Comparison of ENCODE assay signal across 8 cellular contexts in genomic region chr2:159904565-159905281, GRCh38. TPM values are rescaled to one million over a fixed set of nuclear protein-coding genes. Genes with fewer than 3 reads are reported as not detected.
DNase-seq lines count a peak whose midpoint lies in the region; TF ChIP-seq lines count a peak whose summit lies in the region.

Gene LY75 (minus strand): TSS chr2:159904756.

- intact Hi-C loops in stomach (cut with DNase I; ENCODE audit: low total_unique reads): no loop called here

- H3K4me1 ChIP-seq in fibroblast of lung (ENCODE audit: control insufficient read depth, extremely low read depth, insufficient read depth, low read length): peaks cover 3% of the 10 kb centered on the region
- H3K4me1 ChIP-seq in stomach: peaks cover 6 to 31% (median 16%) of the 10 kb centered on the region in 4 donors

- H3K9me3 Mint-ChIP-seq in neural crest cell: peaks cover 3% of the 10 kb centered on the region

- H3K27ac Mint-ChIP-seq in neural crest cell (ENCODE audit: unreplicated experiment): no peak within 1 kb of the TSS

- DNase-seq in GM12865 (ENCODE audit: low read depth) (peak; percentile 93), H7 (peak; percentile 95), NB4 (ENCODE audit: low read depth) (peak; percentile 93), fibroblast of lung (ENCODE audit: low read depth in 2 of 2) (no peak), neural crest cell (ENCODE audit: low read depth, low spot score) (peak; percentile 16), stomach (peak; percentile 85), DMS79 treated with DMSO at 0.1 percent for 48 hours (lab: John Stamatoyannopoulos, UW) (no peak)
- DNase-seq in activated CD8-positive, alpha-beta memory T cell treated with anti-CD3 and anti-CD28 coated beads, Interleukin-2, amount 50 U/mL, for 48 hours: peak; percentile 90

- peaks cover 9% of the 10 kb centered on the region for H3K4me1 Mint-ChIP-seq in neural crest cell

- no peaks in the 10 kb centered on the region for H4K20me1 ChIP-seq in fibroblast of lung (ENCODE audit: control insufficient read depth, extremely low read depth, insufficient read depth, low read length)

- TF ChIP-seq POLR2A in NB4 (IDR thresholded peaks at IDR 0.05; ENCODE audit: extremely low read depth, insufficient read length) (peak; percentile 58), stomach (IDR thresholded peaks at IDR 0.05) (no peak)

- H3K4me3 ChIP-seq in GM12865 (ENCODE audit: low read depth, low read length) (peak within 1 kb of the TSS; percentile 79), H7 (ENCODE audit: insufficient read depth, low read depth, low read length) (peak within 1 kb of the TSS; percentile 76), NB4 (ENCODE audit: low read depth, low read length) (peak within 1 kb of the TSS; percentile 69), fibroblast of lung (replicated peaks in 1 of 4; ENCODE audit: control extremely low read depth in 1 of 4, insufficient read depth in 1 of 4, low read depth in 3 of 4, low read length in 4 of 4) (peak within 1 kb of the TSS; percentile 28 to 55 (median 42)), stomach (peak within 1 kb of the TSS; percentile 48 to 80 (median 60))

- no peaks in the 10 kb centered on the region for H3K36me3 Mint-ChIP-seq in neural crest cell (ENCODE audit: low read depth)

- H3K27me3 ChIP-seq in H7 (ENCODE audit: control insufficient read depth, insufficient read depth, low read length) (peaks cover 24% of the 10 kb centered on the region), fibroblast of lung (ENCODE audit: control insufficient read depth, insufficient read depth, low read length) (peaks cover 12% of the 10 kb centered on the region), stomach (peaks cover 3 to 10% (median 6%) of the 10 kb centered on the region in 3 donors)

- no peak within 1 kb of the TSS for H3K9ac ChIP-seq in fibroblast of lung (ENCODE audit: insufficient read depth, low read length)

- H3K79me2 ChIP-seq in fibroblast of lung (ENCODE audit: control insufficient read depth, insufficient read depth, low read length): no peaks in the 10 kb centered on the region

- no peak within 1 kb of the TSS for H3K27ac ChIP-seq in fibroblast of lung (ENCODE audit: insufficient read depth, low read length)
- peak within 1 kb of the TSS; percentile 44 to 79 (median 73) for H3K27ac ChIP-seq in stomach

- 4 to 11% (median 6%) methylated on average over 4 to 56 of the region's 56 CpGs for WGBS in stomach, 5 donors

- H3K27me3 Mint-ChIP-seq in neural crest cell (ENCODE audit: low read depth): peaks cover 65% of the 10 kb centered on the region

- H3K4me3 Mint-ChIP-seq in neural crest cell: peak within 1 kb of the TSS; percentile 28

- H3K36me3 ChIP-seq in H7 (replicated peaks; ENCODE audit: control insufficient read depth, insufficient read depth, low read length) (no peaks in the 10 kb centered on the region), fibroblast of lung (ENCODE audit: control insufficient read depth, insufficient read depth, low read length) (no peaks in the 10 kb centered on the region), stomach (no peaks in the 10 kb centered on the region)

- H2AFZ ChIP-seq in fibroblast of lung (ENCODE audit: low read length): peak within 1 kb of the TSS; percentile 89

- TF ChIP-seq CTCF in GM12865 (IDR thresholded peaks at IDR 0.05; ENCODE audit: insufficient read depth, low read depth, low read length, missing control alignments) (no peak), NB4 (IDR thresholded peaks at IDR 0.05; ENCODE audit: low read depth, low read length) (no peak), fibroblast of lung (conservative IDR thresholded peaks at IDR 0.05 in 1 of 2, IDR thresholded peaks at IDR 0.05 in 1 of 2; ENCODE audit: low read depth in 1 of 2, low read length in 2 of 2) (no peak), neural crest cell (conservative IDR thresholded peaks at IDR 0.05) (no peak), stomach (IDR thresholded peaks at IDR 0.05) (no peak)

- TF ChIP-seq EP300 in stomach (IDR thresholded peaks at IDR 0.05): no peak

- H3K9me3 ChIP-seq in fibroblast of lung (ENCODE audit: control insufficient read depth, insufficient read depth, low read depth, low read length) (no peaks in the 10 kb centered on the region), stomach (no peaks in the 10 kb centered on the region)

- peak within 1 kb of the TSS; percentile 86 for H3K4me2 ChIP-seq in fibroblast of lung (ENCODE audit: extremely low read depth, insufficient read depth, low read length)

RNA-seq across cellular contexts. Expression of gene LY75, which starts in this region (rescaled TPM):
- 0.81 and 1.1 TPM in 2 replicates for total RNA-seq in H7 (2014; rRNA removed; shearing (Covaris generic))
- 3.6 and 4.1 TPM in 2 replicates for total RNA-seq in fibroblast of lung
- 0.76 and 1.00 TPM in 2 replicates for polyA plus RNA-seq in fibroblast of lung
- 0.21 and 0.65 TPM in 2 replicates for polyA plus RNA-seq in fibroblast of lung (2012)
- polyA minus RNA-seq in fibroblast of lung (ENCODE audit: low replicate concordance): 0.19 TPM in 1 of 2 replicates, not detected in the other
- 0.23 TPM in 1 of 2 replicates, not detected in the other for total RNA-seq in neural crest cell
- 10 to 100 TPM in 2 of 5 donors, 1 to 10 TPM in 2, not detected in 1; 4.5 to 26.8 (median 12.9) TPM for total RNA-seq in stomach
- 1 to 10 TPM; 1.4 to 4.3 (median 3.1) TPM for polyA plus RNA-seq in stomach

Comparison
In these comparisons a context has a peak if more than half of its experiments do, and no peak if none do; other contexts are left out.
1. Peak in DNase-seq in neural crest cell; RNA of the gene not detected or under 1 TPM.
2. DNase-seq: peak in GM12865 (single experiment), H7 (single experiment), NB4 (single experiment), activated CD8-positive, alpha-beta memory T cell treated with anti-CD3 and anti-CD28 coated beads, Interleukin-2, amount 50 U/mL, for 48 hours (single experiment) and stomach (single experiment); none in fibroblast of lung (0 of 2) and DMS79 treated with DMSO at 0.1 percent for 48 hours (single experiment).
3. Peak in every context shown above with its lines, with median percentiles within 50 percentile points of each other: H3K4me3 ChIP-seq.